In the genomic region with DNA sequence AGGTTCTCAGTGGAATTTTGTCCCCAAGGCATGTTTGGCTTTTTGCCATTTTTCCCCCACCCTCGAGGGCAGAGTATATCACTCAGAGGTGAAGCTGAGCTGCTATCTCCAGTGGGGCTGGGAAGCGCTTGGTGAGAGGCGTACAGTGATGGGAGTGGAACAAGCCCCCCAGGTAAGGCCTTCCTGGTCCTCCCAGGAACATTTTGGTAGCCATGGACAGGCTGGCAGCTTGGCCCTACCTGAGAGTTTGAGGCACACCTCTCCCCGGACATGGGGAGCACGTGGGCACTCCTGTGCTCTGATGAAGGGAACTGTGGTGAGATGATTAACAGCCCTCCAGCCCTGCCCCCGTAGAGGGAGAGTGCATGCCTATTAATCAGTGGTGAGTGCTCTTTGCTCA, we compare ENCODE assay signal across 22 cellular contexts.
DNase-seq lines count a peak whose midpoint lies in the region; ATAC-seq, FAIRE-seq and TF ChIP-seq lines count a peak whose summit lies in the region.
"Had no signal": no experiment of that assay in that cellular context is flagged by ENCODE, and none has a peak within 500 bp of the region (broad histone marks: within the 10 kb centered on the region; RNA-seq: fewer than 3 reads in every experiment).

No MANE protein-coding gene starts in this region.

- H4K8ac ChIP-seq in mesenchymal stem cell (ENCODE audit: low read length), result no peak overlapping the region

- H3K4me2 ChIP-seq in K562 (ENCODE audit: insufficient read depth, low read length) (no peak overlapping the region), mesenchymal stem cell (ENCODE audit: low read length, poor library complexity, severe bottlenecking) (no peak overlapping the region)
- H3K4me2 ChIP-seq: BLaER1 had no signal

- no peak for TF ChIP-seq EP300 in K562 (IDR thresholded peaks at IDR 0.05; ENCODE audit: low read length)
- TF ChIP-seq EP300 in esophagus muscularis mucosa (IDR thresholded peaks at IDR 0.05), result no peak

- H3K9me3 ChIP-seq in K562 (replicated peaks; ENCODE audit: control insufficient read depth, insufficient read depth, low read depth, low read length), result no peaks in the 10 kb centered on the region
- peaks cover 18% of the 10 kb centered on the region for H3K9me3 ChIP-seq in mesenchymal stem cell (ENCODE audit: control insufficient read depth, low read length)
- H3K9me3 ChIP-seq in esophagus muscularis mucosa, result peaks cover 0 to 12% (median 2%) of the 10 kb centered on the region in 4 donors
- H3K9me3 ChIP-seq: HAP-1 had no signal

- no peaks in the 10 kb centered on the region for H3K79me1 ChIP-seq in mesenchymal stem cell (replicated peaks; ENCODE audit: low read length, poor library complexity, severe bottlenecking)

- BruUV-seq in K562 (replicated peaks; lab: Mats Ljungman, UMichigan), result no TSS peak

- H3K14ac ChIP-seq in mesenchymal stem cell (ENCODE audit: low read length in 2 of 2), result no peak overlapping the region

- H2BK12ac ChIP-seq in mesenchymal stem cell (ENCODE audit: low read length in 2 of 2), result no peak overlapping the region

- H3K27me3 ChIP-seq in K562 (ENCODE audit: control insufficient read depth in 2 of 2, insufficient read depth in 2 of 2, low read length in 2 of 2), result peaks cover 0 to 14% of the 10 kb centered on the region in 2 experiments; a peak in 2 of 5 replicates
- H3K27me3 ChIP-seq in mesenchymal stem cell (ENCODE audit: control insufficient read depth in 1 of 2, insufficient read depth in 1 of 2, low read length in 2 of 2), result peaks cover 0 to 15% of the 10 kb centered on the region in 2 experiments
- H3K27me3 ChIP-seq in esophagus muscularis mucosa, result peaks cover 0 to 8% (median 0%) of the 10 kb centered on the region in 4 donors
- H3K27me3 ChIP-seq: BLaER1 had no signal

- ATAC-seq in K562 (no peak), sciatic nerve (no peak)
- ATAC-seq: CD8-positive, alpha-beta T cell had no signal

- CTCF ChIA-PET in K562 (lab: Yijun Ruan, JAX; ENCODE audit: low intra/inter-chr PET ratio), result no interaction called here

- no peak overlapping the region for H2BK120ac ChIP-seq in mesenchymal stem cell (ENCODE audit: low read depth, low read length)

- no peaks in the 10 kb centered on the region for H4K20me1 ChIP-seq in K562 (replicated peaks; ENCODE audit: control insufficient read depth, insufficient read depth, low read length)
- H4K20me1 ChIP-seq: BLaER1 had no signal

- H3K9me1 ChIP-seq in K562 (ENCODE audit: control insufficient read depth, insufficient read depth, low read length), result no peaks in the 10 kb centered on the region

- H3K18ac ChIP-seq in mesenchymal stem cell (ENCODE audit: low read depth in 1 of 2, low read length in 2 of 2), result no peak overlapping the region

- H3K4me1 ChIP-seq in K562 (replicated peaks in 1 of 2; ENCODE audit: control insufficient read depth in 2 of 2, insufficient read depth in 2 of 2, low read length in 2 of 2) (no peaks in the 10 kb centered on the region), mesenchymal stem cell (ENCODE audit: control insufficient read depth, insufficient read depth, low read depth, low read length) (no peaks in the 10 kb centered on the region), esophagus muscularis mucosa (no peaks in the 10 kb centered on the region)
- H3K4me1 ChIP-seq: BLaER1, HAP-1 had no signal

- H2BK15ac ChIP-seq in mesenchymal stem cell (ENCODE audit: low read depth, poor library complexity, severe bottlenecking), result no peak overlapping the region

- H3K36me3 ChIP-seq in K562 (ENCODE audit: control insufficient read depth, insufficient read depth, low read length) (no peaks in the 10 kb centered on the region), mesenchymal stem cell (ENCODE audit: control insufficient read depth in 1 of 2, insufficient read depth in 2 of 2, low read depth in 1 of 2, low read length in 2 of 2) (no peaks in the 10 kb centered on the region), esophagus muscularis mucosa (no peaks in the 10 kb centered on the region)
- H3K36me3 ChIP-seq: BLaER1, HAP-1 had no signal

- in situ Hi-C loops in K562 (cut with MboI), result no loop called here

- peak in 2 of 3 experiments; percentile 25 to 28 for DNase-seq in NCI-H1417 (lab: John Stamatoyannopoulos, UW)
- DNase-seq in NCI-H1417 treated with DMSO at 0.1 percent for 48 hours (lab: John Stamatoyannopoulos, UW), result no peak
- DNase-seq in K562 (ENCODE audit: extremely low read depth in 1 of 4, low spot score in 3 of 4), result no peak
- peak; percentile 4 for DNase-seq in iPS-NIHi7 (ENCODE audit: extremely low spot score)
- DNase-seq in sciatic nerve (ENCODE audit: low spot score), result no peak
- DNase-seq in mesenchymal stem cell, result no peak
- no peak for DNase-seq in esophagus muscularis mucosa (ENCODE audit: extremely low spot score)
- DNase-seq: Caco-2; CD4-positive, CD25-positive, alpha-beta regulatory T cell; CD8-positive, alpha-beta T cell; DMS79; EL; GDM1; GOT3; HFFc6 had no signal

- H3K4me3 ChIP-seq in K562, result no peak overlapping the region
- no peak overlapping the region for H3K4me3 ChIP-seq in mesenchymal stem cell (ENCODE audit: insufficient read depth in 1 of 2, low read depth in 1 of 2, low read length in 2 of 2)
- no peak overlapping the region for H3K4me3 ChIP-seq in esophagus muscularis mucosa
- H3K4me3 ChIP-seq: BLaER1, HAP-1 had no signal

- TF ChIP-seq CTCF in K562 (IDR thresholded peaks at IDR 0.05 in 2 of 3, conservative IDR thresholded peaks at IDR 0.05 in 1 of 3; ENCODE audit: insufficient read depth in 2 of 3, low read depth in 1 of 3, low read length in 3 of 3), result no peak
- no peak for TF ChIP-seq CTCF in esophagus muscularis mucosa (IDR thresholded peaks at IDR 0.05)

- no peak overlapping the region for H3K23ac ChIP-seq in mesenchymal stem cell (ENCODE audit: low read length in 2 of 2)

- intact Hi-C loops in K562 (cut with micrococcal nuclease) (loop anchor here (10.0 kb wide), 1 partner anchor 66 kb away; no protein-coding TSS in a partner anchor), sciatic nerve (cut with DNase I) (no loop called here), esophagus muscularis mucosa (cut with DNase I) (no loop called here)

- TF ChIP-seq POLR2A in K562 (conservative IDR thresholded peaks at IDR 0.05) (no peak), esophagus muscularis mucosa (IDR thresholded peaks at IDR 0.05; ENCODE audit: low read depth) (no peak)

- H3K9ac ChIP-seq in K562 (ENCODE audit: insufficient read depth in 1 of 2, low read depth in 2 of 2, low read length in 2 of 2) (no peak overlapping the region), mesenchymal stem cell (ENCODE audit: low read length) (no peak overlapping the region)
- H3K9ac ChIP-seq: BLaER1 had no signal

- 2% methylated on average over 6 of the region's 6 CpGs for WGBS in K562 (ENCODE audit: insufficient coverage, low coverage, missing lambda C conversion rate)
- 68% methylated on average over 6 of the region's 6 CpGs for WGBS in mesenchymal stem cell
- 58% methylated on average over 6 of the region's 6 CpGs for WGBS in esophagus muscularis mucosa

- POLR2A ChIA-PET in K562 (lab: Yijun Ruan, JAX), result no interaction called here

- FAIRE-seq in K562 (lab: Jason Lieb, UNC), result no peak
- FAIRE-seq: A204.1, GM12892, H54 had no signal

- H2BK5ac ChIP-seq in mesenchymal stem cell (ENCODE audit: low read depth, low read length, poor library complexity, severe bottlenecking), result no peak overlapping the region

- H3K79me2 ChIP-seq in K562 (ENCODE audit: control insufficient read depth, insufficient read depth, low read length), result no peaks in the 10 kb centered on the region

- H2AFZ ChIP-seq in K562 (ENCODE audit: low read depth, low read length) (no peak overlapping the region), mesenchymal stem cell (ENCODE audit: low read depth, low read length) (no peak overlapping the region)

- no peak overlapping the region for H4K91ac ChIP-seq in mesenchymal stem cell (ENCODE audit: low read length)

- H3K4ac ChIP-seq in mesenchymal stem cell (ENCODE audit: low read depth in 1 of 2, low read length in 2 of 2), result no peak overlapping the region

- H3K27ac ChIP-seq in K562 (ENCODE audit: extremely low read depth, low read depth, low read length) (no peak overlapping the region), mesenchymal stem cell (ENCODE audit: low read length, poor library complexity, severe bottlenecking) (no peak overlapping the region), esophagus muscularis mucosa (replicated peaks in 1 of 4) (no peak overlapping the region)
- H3K27ac ChIP-seq: 22Rv1, BLaER1, C4-2B had no signal

- TF ChIP-seq RAD21 in K562 (CRISPR knock-in tag; conservative IDR thresholded peaks at IDR 0.05 in 1 of 2, IDR thresholded peaks at IDR 0.05 in 1 of 2), result no peak

- H2AK5ac ChIP-seq in mesenchymal stem cell (ENCODE audit: low read length, severe bottlenecking), result no peak overlapping the region

TF ChIP-seq in K562, 482 proteins besides CTCF, POLR2A, EP300 and RAD21:
- TF ChIP-seq, protein P1, sequence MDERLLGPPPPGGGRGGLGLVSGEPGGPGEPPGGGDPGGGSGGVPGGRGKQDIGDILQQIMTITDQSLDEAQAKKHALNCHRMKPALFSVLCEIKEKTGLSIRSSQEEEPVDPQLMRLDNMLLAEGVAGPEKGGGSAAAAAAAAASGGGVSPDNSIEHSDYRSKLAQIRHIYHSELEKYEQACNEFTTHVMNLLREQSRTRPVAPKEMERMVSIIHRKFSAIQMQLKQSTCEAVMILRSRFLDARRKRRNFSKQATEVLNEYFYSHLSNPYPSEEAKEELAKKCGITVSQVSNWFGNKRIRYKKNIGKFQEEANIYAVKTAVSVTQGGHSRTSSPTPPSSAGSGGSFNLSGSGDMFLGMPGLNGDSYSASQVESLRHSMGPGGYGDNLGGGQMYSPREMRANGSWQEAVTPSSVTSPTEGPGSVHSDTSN (CRISPR knock-in tag; IDR thresholded peaks at IDR 0.05; ENCODE audit: low read depth), result no peak
- TF ChIP-seq, protein P1 (tag; conservative IDR thresholded peaks at IDR 0.05; ENCODE audit: low read depth), result 0 out of 2 replicates have a peak, but pooled peaks have one; percentile 24
- TF ChIP-seq GTF2E2 (tag; IDR thresholded peaks at IDR 0.05) (no peak), SMAD1 (IDR thresholded peaks at IDR 0.05; ENCODE audit: low read depth, low read length, partially characterized antibody) (no peak), MEIS2 (IDR thresholded peaks at IDR 0.05; ENCODE audit: partially characterized antibody) (peak; percentile 25), ZNF766 (CRISPR knock-in tag; conservative IDR thresholded peaks at IDR 0.05) (no peak)

Comparison
In these comparisons a context has a peak if more than half of its experiments do, and no peak if none do; other contexts are left out.
1. DNase-seq: peak in NCI-H1417 (2 of 3) and iPS-NIHi7 (single experiment); none in NCI-H1417 treated with DMSO at 0.1 percent for 48 hours (single experiment), K562 (0 of 4), sciatic nerve (single experiment), mesenchymal stem cell (single experiment) and esophagus muscularis mucosa (single experiment).